In genomic region chr2:118846667-118847446, GRCh38 we compare ENCODE assay signal across 9 cellular contexts. TPM values are rescaled to one million over a fixed set of nuclear protein-coding genes. Genes with fewer than 3 reads are reported as not detected.
A peak's percentile ranks its signal among the peaks of the same experiment; 100 is the strongest.
DNase-seq lines count a peak whose midpoint lies in the region; ATAC-seq and TF ChIP-seq lines count a peak whose summit lies in the region.
"Had no signal": no experiment of that assay in that cellular context is flagged by ENCODE, and none has a peak within 500 bp of the region (broad histone marks: within the 10 kb centered on the region; RNA-seq: fewer than 3 reads in every experiment).

No MANE protein-coding gene starts in this region.

- intact Hi-C loops in mucosa of descending colon (cut with DNase I, micrococcal nuclease), result loop anchor here in 1 of 2 donors (5.0 kb wide), 1 partner anchor 615 kb away; no protein-coding TSS in a partner anchor

- in situ Hi-C loops in astrocyte of the cerebellum (cut with HindIII; ENCODE audit: low sequenced_read_pairs), result no loop called here

- no peaks in the 10 kb centered on the region for H3K36me3 ChIP-seq in ACC112 (ENCODE audit: insufficient read depth, low read length)
- no peaks in the 10 kb centered on the region for H3K36me3 ChIP-seq in mucosa of descending colon (ENCODE audit: low read depth)

- H2AFZ ChIP-seq in ACC112 (ENCODE audit: low read length, unreplicated experiment), result peak overlapping the region; percentile 99

- no peaks in the 10 kb centered on the region for H3K27me3 ChIP-seq in ACC112 (ENCODE audit: insufficient read depth, low read length)

- H3K4me1 ChIP-seq in ACC112 (ENCODE audit: control insufficient read depth, insufficient read depth, low read length, unreplicated experiment), result peaks cover 11% of the 10 kb centered on the region
- H3K4me1 ChIP-seq in mucosa of descending colon (ENCODE audit: low read depth), result peaks cover 18% of the 10 kb centered on the region

- H3K4me3 ChIP-seq in ACC112 (ENCODE audit: low read depth, low read length) (peak overlapping the region; percentile 85), astrocyte of the cerebellum (ENCODE audit: low read depth, low read length) (peak overlapping the region; percentile 48), mucosa of descending colon (no peak overlapping the region)

- TF ChIP-seq CTCF in GM10266 (IDR thresholded peaks at IDR 0.05; ENCODE audit: control insufficient read depth, insufficient read depth, low read depth, missing control alignments) (no peak), astrocyte of the cerebellum (IDR thresholded peaks at IDR 0.05; ENCODE audit: low read depth, low read length, missing control alignments) (no peak), mucosa of descending colon (IDR thresholded peaks at IDR 0.05) (no peak)

- peak overlapping the region; percentile 62 for H3K27ac ChIP-seq in ACC112 (ENCODE audit: low read depth, low read length)

- DNase-seq in GM10266 (ENCODE audit: extremely low spot score) (peak; percentile 38), astrocyte of the cerebellum (ENCODE audit: low read depth) (no peak), mucosa of descending colon (no peak), NCI-H1694 (lab: John Stamatoyannopoulos, UW) (no peak), OCI-M1 (lab: John Stamatoyannopoulos, UW) (no peak), hepatic stellate cell (ENCODE audit: low spot score) (no peak)
- DNase-seq: effector CD4-positive, alpha-beta T cell had no signal

- peaks cover 44% of the 10 kb centered on the region for H3K79me2 ChIP-seq in ACC112 (ENCODE audit: control insufficient read depth, insufficient read depth, low read length, unreplicated experiment)

- no peaks in the 10 kb centered on the region for H3K9me3 ChIP-seq in mucosa of descending colon

- peak; percentile 31 for ATAC-seq in mucosa of descending colon
- ATAC-seq in GM21367 (IDR thresholded peaks at IDR 0.05; ENCODE audit: unreplicated experiment), result no peak

RNA-seq across cellular contexts. Expression of gene EN1, which starts 0.6 kb away (rescaled TPM):
- total RNA-seq in mucosa of descending colon, result not detected
